In the genomic region with DNA sequence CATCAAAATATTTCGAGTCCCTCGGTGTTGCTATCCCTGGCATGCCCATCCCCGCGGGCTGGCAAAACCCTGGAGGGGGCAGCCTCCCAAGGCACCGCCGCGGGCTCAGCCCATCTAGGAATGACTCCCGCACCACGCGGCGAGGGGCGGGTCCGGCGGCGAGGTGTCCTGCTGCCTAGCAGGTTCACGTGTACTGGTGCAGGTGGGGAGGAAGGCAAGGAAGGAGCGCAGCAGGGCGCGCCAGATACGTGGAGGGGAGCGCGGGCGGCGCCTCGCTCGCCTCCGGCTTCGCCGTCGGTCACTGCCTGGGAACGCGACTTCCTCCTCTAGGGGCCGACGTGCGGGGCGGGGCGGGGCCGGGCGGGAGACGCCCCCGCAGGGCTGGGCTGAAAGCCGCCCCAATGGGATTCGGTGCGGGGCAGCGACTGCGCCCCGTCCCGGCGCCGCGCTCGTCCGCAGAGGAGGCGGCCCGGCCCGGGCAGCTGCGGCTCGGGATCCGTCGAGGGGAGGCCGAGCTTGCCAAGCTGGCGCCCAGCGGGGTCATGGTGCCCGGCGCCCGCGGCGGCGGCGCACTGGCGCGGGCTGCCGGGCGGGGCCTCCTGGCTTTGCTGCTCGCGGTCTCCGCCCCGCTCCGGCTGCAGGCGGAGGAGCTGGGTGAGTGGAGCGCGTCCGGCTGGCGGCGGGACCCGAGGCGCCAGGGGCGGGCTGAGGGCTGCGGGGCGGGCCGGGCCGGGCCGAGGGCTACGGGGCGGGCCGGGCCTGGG, we compare ENCODE assay signal across 1 cellular context.
A peak's percentile ranks its signal among the peaks of the same experiment; 100 is the strongest.
TF ChIP-seq lines count a peak whose summit lies in the region.

TSS of gene DCBLD1 (plus strand) at position 435 of the 764 bp plus-strand sequence. CDS start at position 543, 108 bp downstream.

TF ChIP-seq in HEK293, 187 proteins besides CTCF, POLR2A, EP300 and RAD21 (continued from another document and continues in another):
- TF ChIP-seq, protein P1, sequence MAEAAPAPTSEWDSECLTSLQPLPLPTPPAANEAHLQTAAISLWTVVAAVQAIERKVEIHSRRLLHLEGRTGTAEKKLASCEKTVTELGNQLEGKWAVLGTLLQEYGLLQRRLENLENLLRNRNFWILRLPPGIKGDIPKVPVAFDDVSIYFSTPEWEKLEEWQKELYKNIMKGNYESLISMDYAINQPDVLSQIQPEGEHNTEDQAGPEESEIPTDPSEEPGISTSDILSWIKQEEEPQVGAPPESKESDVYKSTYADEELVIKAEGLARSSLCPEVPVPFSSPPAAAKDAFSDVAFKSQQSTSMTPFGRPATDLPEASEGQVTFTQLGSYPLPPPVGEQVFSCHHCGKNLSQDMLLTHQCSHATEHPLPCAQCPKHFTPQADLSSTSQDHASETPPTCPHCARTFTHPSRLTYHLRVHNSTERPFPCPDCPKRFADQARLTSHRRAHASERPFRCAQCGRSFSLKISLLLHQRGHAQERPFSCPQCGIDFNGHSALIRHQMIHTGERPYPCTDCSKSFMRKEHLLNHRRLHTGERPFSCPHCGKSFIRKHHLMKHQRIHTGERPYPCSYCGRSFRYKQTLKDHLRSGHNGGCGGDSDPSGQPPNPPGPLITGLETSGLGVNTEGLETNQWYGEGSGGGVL (tag by site-specific recombination; IDR thresholded peaks at IDR 0.05), result peak; percentile 74
- no peak for TF ChIP-seq ZNF23 (tag by site-specific recombination; IDR thresholded peaks at IDR 0.05; ENCODE audit: borderline replicate concordance)
- no peak for TF ChIP-seq ZNF394 (tag by site-specific recombination; IDR thresholded peaks at IDR 0.05; ENCODE audit: borderline replicate concordance)
- TF ChIP-seq SCRT2 (tag by site-specific recombination; IDR thresholded peaks at IDR 0.05), result no peak
- TF ChIP-seq ZNF600 (tag by site-specific recombination; IDR thresholded peaks at IDR 0.05), result peak; percentile 44; the same call in 1 of the 2 replicates
- no peak for TF ChIP-seq ZNF248 (tag by site-specific recombination; IDR thresholded peaks at IDR 0.05)
- peak; percentile 57; the same call in 1 of the 2 replicates for TF ChIP-seq ZNF596 (tag by site-specific recombination; IDR thresholded peaks at IDR 0.05)
- TF ChIP-seq ZBTB48 (tag by site-specific recombination; IDR thresholded peaks at IDR 0.05), result peak; percentile 66
- no peak for TF ChIP-seq ZNF521 (tag by site-specific recombination; IDR thresholded peaks at IDR 0.05)
- TF ChIP-seq ZIC2 (tag by site-specific recombination; IDR thresholded peaks at IDR 0.05), result peak; percentile 94
- TF ChIP-seq ZNF114 (tag by site-specific recombination; IDR thresholded peaks at IDR 0.05), result no peak
- no peak for TF ChIP-seq ZNF280C (tag by site-specific recombination; IDR thresholded peaks at IDR 0.05)
- no peak for TF ChIP-seq ZNF560 (tag by site-specific recombination; IDR thresholded peaks at IDR 0.05; ENCODE audit: borderline replicate concordance)
- no peak for TF ChIP-seq BCL11B (tag by site-specific recombination; IDR thresholded peaks at IDR 0.05; ENCODE audit: low read depth)
- TF ChIP-seq ATF2 (tag by site-specific recombination; IDR thresholded peaks at IDR 0.05; ENCODE audit: low read depth), result no peak
- TF ChIP-seq ZNF184 (tag by site-specific recombination; IDR thresholded peaks at IDR 0.05), result no peak
- TF ChIP-seq GLI2 (tag by site-specific recombination; IDR thresholded peaks at IDR 0.05; ENCODE audit: borderline replicate concordance, low read depth), result no peak
- no peak for TF ChIP-seq ZNF623 (tag by site-specific recombination; IDR thresholded peaks at IDR 0.05)
- no peak for TF ChIP-seq PRDM6 (tag by site-specific recombination; IDR thresholded peaks at IDR 0.05)
- TF ChIP-seq ZFP37 (tag by site-specific recombination; IDR thresholded peaks at IDR 0.05), result peak; percentile 37; the same call in 1 of the 2 replicates
- TF ChIP-seq TCF7L2 (IDR thresholded peaks at IDR 0.05; ENCODE audit: borderline replicate concordance, low read depth, low read length), result no peak
- TF ChIP-seq ZNF335 (tag by site-specific recombination; conservative IDR thresholded peaks at IDR 0.05), result peak; percentile 74
- TF ChIP-seq ZBTB7A (tag by site-specific recombination; IDR thresholded peaks at IDR 0.05; ENCODE audit: low read depth), result no peak
- TF ChIP-seq ZNF785 (tag by site-specific recombination; IDR thresholded peaks at IDR 0.05), result no peak
- no peak for TF ChIP-seq ZNF610 (tag by site-specific recombination; IDR thresholded peaks at IDR 0.05; ENCODE audit: borderline replicate concordance)
- TF ChIP-seq, protein P2, sequence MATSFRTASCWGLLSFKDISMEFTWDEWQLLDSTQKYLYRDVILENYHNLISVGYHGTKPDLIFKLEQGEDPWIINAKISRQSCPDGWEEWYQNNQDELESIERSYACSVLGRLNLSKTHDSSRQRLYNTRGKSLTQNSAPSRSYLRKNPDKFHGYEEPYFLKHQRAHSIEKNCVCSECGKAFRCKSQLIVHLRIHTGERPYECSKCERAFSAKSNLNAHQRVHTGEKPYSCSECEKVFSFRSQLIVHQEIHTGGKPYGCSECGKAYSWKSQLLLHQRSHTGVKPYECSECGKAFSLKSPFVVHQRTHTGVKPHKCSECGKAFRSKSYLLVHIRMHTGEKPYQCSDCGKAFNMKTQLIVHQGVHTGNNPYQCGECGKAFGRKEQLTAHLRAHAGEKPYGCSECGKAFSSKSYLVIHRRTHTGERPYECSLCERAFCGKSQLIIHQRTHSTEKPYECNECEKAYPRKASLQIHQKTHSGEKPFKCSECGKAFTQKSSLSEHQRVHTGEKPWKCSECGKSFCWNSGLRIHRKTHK (tag by site-specific recombination; IDR thresholded peaks at IDR 0.05), result no peak
- TF ChIP-seq ZNF555 (tag by site-specific recombination; conservative IDR thresholded peaks at IDR 0.05), result no peak
- peak; percentile 87 for TF ChIP-seq KLF8 (tag by site-specific recombination; IDR thresholded peaks at IDR 0.05)
- TF ChIP-seq, protein P3, sequence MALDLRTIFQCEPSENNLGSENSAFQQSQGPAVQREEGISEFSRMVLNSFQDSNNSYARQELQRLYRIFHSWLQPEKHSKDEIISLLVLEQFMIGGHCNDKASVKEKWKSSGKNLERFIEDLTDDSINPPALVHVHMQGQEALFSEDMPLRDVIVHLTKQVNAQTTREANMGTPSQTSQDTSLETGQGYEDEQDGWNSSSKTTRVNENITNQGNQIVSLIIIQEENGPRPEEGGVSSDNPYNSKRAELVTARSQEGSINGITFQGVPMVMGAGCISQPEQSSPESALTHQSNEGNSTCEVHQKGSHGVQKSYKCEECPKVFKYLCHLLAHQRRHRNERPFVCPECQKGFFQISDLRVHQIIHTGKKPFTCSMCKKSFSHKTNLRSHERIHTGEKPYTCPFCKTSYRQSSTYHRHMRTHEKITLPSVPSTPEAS (tag by site-specific recombination; IDR thresholded peaks at IDR 0.05), result no peak
- no peak for TF ChIP-seq SCRT1 (tag by site-specific recombination; IDR thresholded peaks at IDR 0.05; ENCODE audit: borderline replicate concordance)
- peak; percentile 77 for TF ChIP-seq SP2 (tag by site-specific recombination; IDR thresholded peaks at IDR 0.05)
- TF ChIP-seq ZNF692 (tag by site-specific recombination; IDR thresholded peaks at IDR 0.05), result no peak; the same call in 1 of the 2 replicates
- peak; percentile 68; the same call in 1 of the 2 replicates for TF ChIP-seq ZNF2 (tag by site-specific recombination; IDR thresholded peaks at IDR 0.05)
- no peak for TF ChIP-seq ZNF202 (tag by site-specific recombination; IDR thresholded peaks at IDR 0.05; ENCODE audit: borderline replicate concordance)
- no peak for TF ChIP-seq TSHZ1 (tag by site-specific recombination; IDR thresholded peaks at IDR 0.05; ENCODE audit: borderline replicate concordance)
- TF ChIP-seq WT1 (tag by site-specific recombination; IDR thresholded peaks at IDR 0.05), result no peak
- TF ChIP-seq ZNF174 (tag by site-specific recombination; IDR thresholded peaks at IDR 0.05), result no peak
- no peak for TF ChIP-seq ZSCAN23 (tag by site-specific recombination; IDR thresholded peaks at IDR 0.05)
- TF ChIP-seq ZNF221 (tag by site-specific recombination; IDR thresholded peaks at IDR 0.05; ENCODE audit: borderline replicate concordance), result no peak
- TF ChIP-seq, protein P4, sequence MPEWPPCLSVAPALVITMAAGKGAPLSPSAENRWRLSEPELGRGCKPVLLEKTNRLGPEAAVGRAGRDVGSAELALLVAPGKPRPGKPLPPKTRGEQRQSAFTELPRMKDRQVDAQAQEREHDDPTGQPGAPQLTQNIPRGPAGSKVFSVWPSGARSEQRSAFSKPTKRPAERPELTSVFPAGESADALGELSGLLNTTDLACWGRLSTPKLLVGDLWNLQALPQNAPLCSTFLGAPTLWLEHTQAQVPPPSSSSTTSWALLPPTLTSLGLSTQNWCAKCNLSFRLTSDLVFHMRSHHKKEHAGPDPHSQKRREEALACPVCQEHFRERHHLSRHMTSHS (tag by site-specific recombination; IDR thresholded peaks at IDR 0.05), result no peak
- TF ChIP-seq, protein P5, sequence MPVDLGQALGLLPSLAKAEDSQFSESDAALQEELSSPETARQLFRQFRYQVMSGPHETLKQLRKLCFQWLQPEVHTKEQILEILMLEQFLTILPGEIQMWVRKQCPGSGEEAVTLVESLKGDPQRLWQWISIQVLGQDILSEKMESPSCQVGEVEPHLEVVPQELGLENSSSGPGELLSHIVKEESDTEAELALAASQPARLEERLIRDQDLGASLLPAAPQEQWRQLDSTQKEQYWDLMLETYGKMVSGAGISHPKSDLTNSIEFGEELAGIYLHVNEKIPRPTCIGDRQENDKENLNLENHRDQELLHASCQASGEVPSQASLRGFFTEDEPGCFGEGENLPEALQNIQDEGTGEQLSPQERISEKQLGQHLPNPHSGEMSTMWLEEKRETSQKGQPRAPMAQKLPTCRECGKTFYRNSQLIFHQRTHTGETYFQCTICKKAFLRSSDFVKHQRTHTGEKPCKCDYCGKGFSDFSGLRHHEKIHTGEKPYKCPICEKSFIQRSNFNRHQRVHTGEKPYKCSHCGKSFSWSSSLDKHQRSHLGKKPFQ (tag by site-specific recombination; IDR thresholded peaks at IDR 0.05), result no peak
